Comparison of ENCODE assay signal across 10 cellular contexts in genomic region chr5:42952575-42952974, GRCh38.
DNase-seq lines count a peak whose midpoint lies in the region; ATAC-seq and TF ChIP-seq lines count a peak whose summit lies in the region.
"Had no signal": no experiment of that assay in that cellular context is flagged by ENCODE, and none has a peak within 500 bp of the region (broad histone marks: within the 10 kb centered on the region; RNA-seq: fewer than 3 reads in every experiment).

No MANE protein-coding gene starts in this region.

- H3K9me3 Mint-ChIP-seq in naive thymus-derived CD8-positive, alpha-beta T cell: peaks cover 0 to 25% (median 8%) of the 10 kb centered on the region in 9 donors

- no peaks in the 10 kb centered on the region for H3K36me3 ChIP-seq in adipocyte (ENCODE audit: control insufficient read depth, insufficient read depth, low read length, severe bottlenecking)

- no peaks in the 10 kb centered on the region for H3K9me3 ChIP-seq in adipocyte (ENCODE audit: control insufficient read depth, low read length)

- no peaks in the 10 kb centered on the region for H3K27me3 Mint-ChIP-seq in naive thymus-derived CD8-positive, alpha-beta T cell

- H3K27ac Mint-ChIP-seq in naive thymus-derived CD8-positive, alpha-beta T cell: peak overlapping the region; percentile 99 to 100 (median 100)

- peak overlapping the region; percentile 91 to 99 (median 95) for H3K4me3 Mint-ChIP-seq in naive thymus-derived CD8-positive, alpha-beta T cell

- no peak for TF ChIP-seq CTCF in AG09309 (IDR thresholded peaks at IDR 0.05; ENCODE audit: control insufficient read depth, insufficient read depth, low read depth, low read length, missing control alignments)

- H3K9ac ChIP-seq in adipocyte (ENCODE audit: low read length): peak overlapping the region; percentile 88

- no peak for DNase-seq in AG09309 (ENCODE audit: low read depth)
- no peak for DNase-seq in adipocyte (ENCODE audit: low read depth)
- no peak for DNase-seq in naive thymus-derived CD8-positive, alpha-beta T cell
- no peak for DNase-seq in OCI-M1 (lab: John Stamatoyannopoulos, UW)
- DNase-seq in amygdala (lab: John Stamatoyannopoulos, UW): no peak
- DNase-seq in GM19238 (ENCODE audit: insufficient read length, low spot score): no peak
- DNase-seq: GF-D8, NCI-H1092 had no signal

- peak overlapping the region; percentile 51 for H3K4me3 ChIP-seq in AG09309 (ENCODE audit: control insufficient read depth, low read depth, low read length)
- H3K4me3 ChIP-seq in GM08714 (ENCODE audit: low read length): peak overlapping the region; percentile 65; the same call in 1 of the 2 replicates
- peak overlapping the region; percentile 88 for H3K4me3 ChIP-seq in adipocyte (ENCODE audit: low read length)

- H3K36me3 Mint-ChIP-seq in naive thymus-derived CD8-positive, alpha-beta T cell: peaks cover 2 to 18% (median 8%) of the 10 kb centered on the region in 3 donors

- H3K4me1 Mint-ChIP-seq in naive thymus-derived CD8-positive, alpha-beta T cell: peaks cover 13 to 36% (median 28%) of the 10 kb centered on the region in 4 donors

- POLR2A ChIA-PET in naive thymus-derived CD8-positive, alpha-beta T cell (lab: Charles Lee): interaction anchor here (0.5 to 9.7 kb wide), 9 partner anchors 12 to 532 kb away, joined by 3 to 411 read pairs (median 83); partner anchors contain the start of genes ANXA2R and TMEM267

- no peaks in the 10 kb centered on the region for H3K27me3 ChIP-seq in adipocyte (replicated peaks; ENCODE audit: control insufficient read depth, insufficient read depth, low read length)

- ATAC-seq in naive thymus-derived CD8-positive, alpha-beta T cell: no peak
- ATAC-seq in HG02798 (IDR thresholded peaks at IDR 0.05; ENCODE audit: poor library complexity, unreplicated experiment): no peak

- H3K4me1 ChIP-seq in adipocyte (ENCODE audit: control insufficient read depth, insufficient read depth, low read length): peaks cover 23% of the 10 kb centered on the region
